In genomic region chr2:118830121-118830520, GRCh38 we compare ENCODE assay signal across 21 cellular contexts. TPM values are rescaled to one million over a fixed set of nuclear protein-coding genes. Genes with fewer than 3 reads are reported as not detected.
DNase-seq lines count a peak whose midpoint lies in the region; ATAC-seq and TF ChIP-seq lines count a peak whose summit lies in the region.
"Had no signal": no experiment of that assay in that cellular context is flagged by ENCODE, and none has a peak within 500 bp of the region (broad histone marks: within the 10 kb centered on the region; RNA-seq: fewer than 3 reads in every experiment).

No MANE protein-coding gene starts in this region.

- H2AFZ ChIP-seq in ACC112 (ENCODE audit: low read length, unreplicated experiment) (peak overlapping the region; percentile 31), osteoblast (ENCODE audit: low read length) (no peak overlapping the region)

- peak overlapping the region; percentile 65 for H3K9ac ChIP-seq in adipocyte (ENCODE audit: low read length)

- no peaks in the 10 kb centered on the region for H4K20me1 ChIP-seq in osteoblast (ENCODE audit: insufficient read depth, low read length)

- intact Hi-C loops in left cardiac atrium (cut with DNase I) = no loop called here

- peak overlapping the region; percentile 41 for H3K4me2 ChIP-seq in osteoblast (ENCODE audit: insufficient read depth, low read length)
- H3K4me2 ChIP-seq: A549 had no signal

- peak overlapping the region; percentile 18; the same call in 1 of the 2 replicates for H3K27ac ChIP-seq in ACC112 (ENCODE audit: low read depth, low read length)
- no peak overlapping the region for H3K27ac ChIP-seq in osteoblast (ENCODE audit: low read depth, low read length)
- H3K27ac ChIP-seq: A549, RWPE1, SJCRH30 had no signal

- H3K9me3 ChIP-seq in adipocyte (ENCODE audit: control insufficient read depth, low read length) (no peaks in the 10 kb centered on the region), osteoblast (ENCODE audit: low read depth, low read length) (no peaks in the 10 kb centered on the region)
- H3K9me3 ChIP-seq: A549, BE2C, SJCRH30 had no signal

- peak overlapping the region; percentile 40 for H3K4me3 ChIP-seq in ACC112 (ENCODE audit: low read depth, low read length)
- peak overlapping the region; percentile 67 for H3K4me3 ChIP-seq in adipocyte (ENCODE audit: low read length)
- no peak overlapping the region for H3K4me3 ChIP-seq in osteoblast (ENCODE audit: insufficient read depth, low read length)
- H3K4me3 ChIP-seq: A549, SJCRH30 had no signal

- no peaks in the 10 kb centered on the region for H3K36me3 ChIP-seq in ACC112 (ENCODE audit: insufficient read depth, low read length)
- H3K36me3 ChIP-seq in adipocyte (ENCODE audit: control insufficient read depth, insufficient read depth, low read length, severe bottlenecking) = no peaks in the 10 kb centered on the region
- H3K36me3 ChIP-seq in osteoblast (ENCODE audit: insufficient read depth, low read length) = no peaks in the 10 kb centered on the region
- H3K36me3 ChIP-seq: BE2C, SJCRH30 had no signal

- H3K79me2 ChIP-seq in ACC112 (ENCODE audit: control insufficient read depth, insufficient read depth, low read length, unreplicated experiment) = no peaks in the 10 kb centered on the region
- H3K79me2 ChIP-seq in osteoblast (ENCODE audit: insufficient read depth, low read length) = no peaks in the 10 kb centered on the region

- no peak for TF ChIP-seq CTCF in osteoblast (IDR thresholded peaks at IDR 0.05; ENCODE audit: extremely low read depth, low read depth, low read length)

- peaks cover 25% of the 10 kb centered on the region for H3K4me1 ChIP-seq in ACC112 (ENCODE audit: control insufficient read depth, insufficient read depth, low read length, unreplicated experiment)
- peaks cover 34% of the 10 kb centered on the region for H3K4me1 ChIP-seq in adipocyte (ENCODE audit: control insufficient read depth, insufficient read depth, low read length)
- peaks cover 3% of the 10 kb centered on the region for H3K4me1 ChIP-seq in osteoblast (ENCODE audit: insufficient read depth, low read length)
- H3K4me1 ChIP-seq: A549, BE2C, SJCRH30 had no signal

- ATAC-seq in HG03175 (IDR thresholded peaks at IDR 0.05; ENCODE audit: unreplicated experiment) (no peak), left cardiac atrium (no peak)
- ATAC-seq: A549 had no signal

- peak; percentile 4 for DNase-seq in HCEC 1CT
- no peak for DNase-seq in adipocyte (ENCODE audit: low read depth)
- no peak for DNase-seq in osteoblast (ENCODE audit: insufficient read length, low spot score, missing footprints)
- no peak for DNase-seq in activated CD4-positive, alpha-beta T cell treated with anti-CD3 and anti-CD28 coated beads, Interleukin-2, amount 50 U/mL, for 4 hours
- no peak for DNase-seq in activated CD8-positive, alpha-beta memory T cell treated with anti-CD3 and anti-CD28 coated beads for 24 hours
- DNase-seq in left cardiac atrium = no peak
- DNase-seq: BE2C; CD4-positive, alpha-beta memory T cell; DND-41; GF-D8; GOT3; HFFc6; NCI-H1105 treated with DMSO at 0.1 percent for 48 hours; NCI-H187 treated with DMSO at 0.1 percent for 48 hours; NCI-H446 treated with DMSO at 0.1 percent for 48 hours; SJCRH30; SW 1271 had no signal

- H3K27me3 ChIP-seq in ACC112 (ENCODE audit: insufficient read depth, low read length) (no peaks in the 10 kb centered on the region), adipocyte (replicated peaks; ENCODE audit: control insufficient read depth, insufficient read depth, low read length) (no peaks in the 10 kb centered on the region), osteoblast (ENCODE audit: insufficient read depth, low read length) (peaks cover 40% of the 10 kb centered on the region)

RNA-seq across cellular contexts. Expression of gene EN1, which starts 17.3 kb away (rescaled TPM):
- total RNA-seq in osteoblast = 0.29 and 0.72 TPM in 2 replicates
- not detected for total RNA-seq in left cardiac atrium
- total RNA-seq: CD4-positive, alpha-beta memory T cell; HFFc6; SJCRH30 had no signal
